In the genomic region with DNA sequence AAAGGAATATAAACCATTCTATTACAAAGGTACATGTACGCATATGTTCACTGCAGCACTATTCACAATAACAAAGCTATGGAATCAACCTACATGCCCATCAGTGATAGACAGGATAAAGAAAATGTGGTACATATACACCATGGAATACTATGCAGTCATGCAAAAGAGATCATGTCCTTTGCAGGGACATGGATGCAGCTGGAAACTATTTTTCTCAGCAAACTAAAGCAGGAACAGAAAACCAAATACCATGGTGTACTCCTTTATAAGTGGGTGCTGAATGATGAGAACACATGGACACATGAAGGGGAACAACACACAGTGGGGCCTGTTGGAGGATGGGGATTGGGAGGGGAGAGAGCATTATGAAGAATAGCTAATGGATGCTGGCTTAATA, we compare ENCODE assay signal across 20 cellular contexts.
DNase-seq lines count a peak whose midpoint lies in the region; ATAC-seq, FAIRE-seq and TF ChIP-seq lines count a peak whose summit lies in the region.
"Had no signal": no experiment of that assay in that cellular context is flagged by ENCODE, and none has a peak within 500 bp of the region (broad histone marks: within the 10 kb centered on the region; RNA-seq: fewer than 3 reads in every experiment).

No MANE protein-coding gene starts in this region.

- no peak for FAIRE-seq in HepG2 (lab: Jason Lieb, UNC)
- FAIRE-seq: A549, D721Med, G401.6, GM12891, GM19239 had no signal

- TF ChIP-seq EP300 in SK-N-SH (IDR thresholded peaks at IDR 0.05; ENCODE audit: borderline replicate concordance in 1 of 2, low read depth in 1 of 2, low read length in 1 of 2): no peak
- TF ChIP-seq EP300 in HepG2 (IDR thresholded peaks at IDR 0.05; ENCODE audit: low read depth in 2 of 2, low read length in 2 of 2): no peak
- no peak for TF ChIP-seq EP300 in HepG2 (CRISPR knock-in tag; IDR thresholded peaks at IDR 0.05; ENCODE audit: borderline replicate concordance)

- no peaks in the 10 kb centered on the region for H3K4me1 ChIP-seq in SK-N-SH (ENCODE audit: control insufficient read depth in 1 of 2, insufficient read depth in 2 of 2, low read depth in 1 of 2, low read length in 1 of 2)
- no peaks in the 10 kb centered on the region for H3K4me1 ChIP-seq in HepG2 (ENCODE audit: insufficient read depth, low read length)
- H3K4me1 ChIP-seq in right lobe of liver: no peaks in the 10 kb centered on the region
- H3K4me1 ChIP-seq: A549; BLaER1 treated with 17β-estradiol and CSF1 and Interleukin-3, amounts not matched to agents 10 nM and 100 nM; Caco-2 had no signal

- no peak overlapping the region for H3K4me2 ChIP-seq in SK-N-SH
- H3K4me2 ChIP-seq in HepG2 (ENCODE audit: low read depth, low read length): no peak overlapping the region
- H3K4me2 ChIP-seq: A549; BLaER1 treated with 17β-estradiol and CSF1 and Interleukin-3, amounts not matched to agents 10 nM and 100 nM had no signal

- no peak overlapping the region for H3K4me3 ChIP-seq in SK-N-SH (ENCODE audit: low read depth in 2 of 2, low read length in 1 of 2)
- H3K4me3 ChIP-seq in HepG2 (replicated peaks in 1 of 3; ENCODE audit: insufficient read depth in 1 of 3, low read depth in 2 of 3, low read length in 3 of 3): no peak overlapping the region
- no peak overlapping the region for H3K4me3 ChIP-seq in right lobe of liver
- H3K4me3 ChIP-seq: A549; BLaER1 treated with 17β-estradiol and CSF1 and Interleukin-3, amounts not matched to agents 10 nM and 100 nM had no signal

- TF ChIP-seq POLR2A in HepG2 (IDR thresholded peaks at IDR 0.05; ENCODE audit: insufficient read depth in 1 of 2, low read depth in 2 of 2, low read length in 2 of 2) (no peak), right lobe of liver (IDR thresholded peaks at IDR 0.05) (no peak)

- no TSS peak for BruUV-seq in HepG2 (replicated peaks; lab: Mats Ljungman, UMichigan)

- no peaks in the 10 kb centered on the region for H3K9me2 ChIP-seq in SK-N-SH

- H2AFZ ChIP-seq in SK-N-SH (ENCODE audit: low read depth) (no peak overlapping the region), HepG2 (ENCODE audit: low read length) (no peak overlapping the region)

- no peaks in the 10 kb centered on the region for H3F3A ChIP-seq in SK-N-SH (replicated peaks; ENCODE audit: insufficient read depth)

- no peak for DNase-seq in SK-N-SH
- DNase-seq in HepG2 (ENCODE audit: low spot score): no peak
- no peak for DNase-seq in right lobe of liver
- DNase-seq in NCI-H2171 (lab: John Stamatoyannopoulos, UW): no peak
- DNase-seq: AML-193; Caco-2; Calu3; CD4-positive, alpha-beta T cell; CD8-positive, alpha-beta T cell; DMS79 treated with DMSO at 0.1 percent for 48 hours; GF-D8 had no signal

- no peak overlapping the region for H3K9ac ChIP-seq in SK-N-SH
- H3K9ac ChIP-seq in HepG2 (ENCODE audit: insufficient read depth, low read depth, low read length): no peak overlapping the region
- H3K9ac ChIP-seq: BLaER1 treated with 17β-estradiol and CSF1 and Interleukin-3, amounts not matched to agents 10 nM and 100 nM had no signal

- ATAC-seq in SK-N-SH treated with all-trans-retinoic acid at 6 μM for 48 hours (no peak), HepG2 (no peak), right lobe of liver (no peak)
- ATAC-seq: A549; CD8-positive, alpha-beta T cell had no signal

- WGBS in SK-N-SH (ENCODE audit: low lambda C conversion rate): 95% methylated on average over 1 of the region's 1 CpG
- WGBS in HepG2 (ENCODE audit: low lambda C conversion rate): 100% methylated on average over 1 of the region's 1 CpG
- WGBS in right lobe of liver (ENCODE audit: insufficient coverage, low coverage, low lambda C conversion rate, missing lambda C conversion rate): 100% methylated on average over 1 of the region's 1 CpG

- in situ Hi-C loops in HepG2 (cut with HindIII; ENCODE audit: extremely low pct_ligation_motif_present, low pct_unique_long_range_greater_than_20kb): no loop called here

- no peaks in the 10 kb centered on the region for H3K79me2 ChIP-seq in SK-N-SH (ENCODE audit: insufficient read depth)
- no peaks in the 10 kb centered on the region for H3K79me2 ChIP-seq in HepG2 (ENCODE audit: insufficient read depth, low read length)

- H3K36me3 ChIP-seq in SK-N-SH (replicated peaks in 1 of 2; ENCODE audit: control insufficient read depth in 1 of 2, insufficient read depth in 2 of 2, low read length in 1 of 2) (no peaks in the 10 kb centered on the region), HepG2 (replicated peaks in 1 of 2; ENCODE audit: control insufficient read depth in 1 of 2, insufficient read depth in 2 of 2, low read length in 2 of 2) (no peaks in the 10 kb centered on the region), right lobe of liver (no peaks in the 10 kb centered on the region)
- H3K36me3 ChIP-seq: BLaER1 treated with 17β-estradiol and CSF1 and Interleukin-3, amounts not matched to agents 10 nM and 100 nM had no signal

- CTCF ChIA-PET in SK-N-SH (lab: Yijun Ruan, JAX): no interaction called here
- CTCF ChIA-PET in HepG2 (lab: Yijun Ruan, JAX; ENCODE audit: low intra/inter-chr PET ratio, low total read pairs): no interaction called here

- H3K27ac ChIP-seq in SK-N-SH (ENCODE audit: low read depth in 2 of 2, low read length in 1 of 2) (no peak overlapping the region), HepG2 (ENCODE audit: extremely low read length, insufficient read depth, low read length) (no peak overlapping the region), right lobe of liver (no peak overlapping the region)
- H3K27ac ChIP-seq: 22Rv1; A549; BLaER1 treated with 17β-estradiol and CSF1 and Interleukin-3, amounts not matched to agents 10 nM and 100 nM; C4-2B had no signal

- POLR2A ChIA-PET in SK-N-SH (lab: Yijun Ruan, JAX): no interaction called here
- POLR2A ChIA-PET in HepG2 (lab: Yijun Ruan, JAX): no interaction called here

- H3K9me3 ChIP-seq in SK-N-SH (no peaks in the 10 kb centered on the region), HepG2 (ENCODE audit: low read length) (no peaks in the 10 kb centered on the region), right lobe of liver (no peaks in the 10 kb centered on the region)
- H3K9me3 ChIP-seq: A549, Caco-2 had no signal

- TF ChIP-seq CTCF in SK-N-SH (IDR thresholded peaks at IDR 0.05) (no peak), HepG2 (CRISPR knock-in tag; IDR thresholded peaks at IDR 0.05) (no peak), right lobe of liver (IDR thresholded peaks at IDR 0.05) (no peak)

- H4K20me1 ChIP-seq in SK-N-SH (ENCODE audit: insufficient read depth) (no peaks in the 10 kb centered on the region), HepG2 (ENCODE audit: insufficient read depth, low read length) (no peaks in the 10 kb centered on the region)
- H4K20me1 ChIP-seq: BLaER1 treated with 17β-estradiol and CSF1 and Interleukin-3, amounts not matched to agents 10 nM and 100 nM had no signal

- intact Hi-C loops in HepG2 (cut with micrococcal nuclease; ENCODE audit: unreplicated experiment): no loop called here
- intact Hi-C loops in right lobe of liver (cut with DNase I): no loop called here

- no peaks in the 10 kb centered on the region for H3K27me3 ChIP-seq in SK-N-SH (ENCODE audit: insufficient read depth)
- no peaks in the 10 kb centered on the region for H3K27me3 ChIP-seq in HepG2 (ENCODE audit: control insufficient read depth in 1 of 2, insufficient read depth in 2 of 2, low read length in 2 of 2)
- H3K27me3 ChIP-seq in right lobe of liver: no peaks in the 10 kb centered on the region
- H3K27me3 ChIP-seq: BLaER1 treated with 17β-estradiol and CSF1 and Interleukin-3, amounts not matched to agents 10 nM and 100 nM had no signal

- TF ChIP-seq RAD21 in SK-N-SH (IDR thresholded peaks at IDR 0.05; ENCODE audit: low read length) (no peak), HepG2 (CRISPR knock-in tag; IDR thresholded peaks at IDR 0.05) (no peak)

TF ChIP-seq in SK-N-SH treated with all-trans-retinoic acid at 6 μM for 48 hours, 23 proteins besides CTCF, POLR2A, EP300 and RAD21 (continues in another document):
- TF ChIP-seq GLIS3 (CRISPR knock-in tag; IDR thresholded peaks at IDR 0.05) (no peak), ISL1 (CRISPR knock-in tag; IDR thresholded peaks at IDR 0.05) (no peak), ZNF8 (CRISPR knock-in tag; IDR thresholded peaks at IDR 0.05) (peak; percentile 32; the same call in 1 of the 2 replicates)

TF ChIP-seq in SK-N-SH, 30 proteins besides CTCF, POLR2A, EP300 and RAD21 (continues in another document):
- TF ChIP-seq, protein P1, sequence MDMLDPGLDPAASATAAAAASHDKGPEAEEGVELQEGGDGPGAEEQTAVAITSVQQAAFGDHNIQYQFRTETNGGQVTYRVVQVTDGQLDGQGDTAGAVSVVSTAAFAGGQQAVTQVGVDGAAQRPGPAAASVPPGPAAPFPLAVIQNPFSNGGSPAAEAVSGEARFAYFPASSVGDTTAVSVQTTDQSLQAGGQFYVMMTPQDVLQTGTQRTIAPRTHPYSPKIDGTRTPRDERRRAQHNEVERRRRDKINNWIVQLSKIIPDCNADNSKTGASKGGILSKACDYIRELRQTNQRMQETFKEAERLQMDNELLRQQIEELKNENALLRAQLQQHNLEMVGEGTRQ (IDR thresholded peaks at IDR 0.05; ENCODE audit: borderline replicate concordance, low read depth, low read length): no peak
- TF ChIP-seq FOSL2 (IDR thresholded peaks at IDR 0.05; ENCODE audit: borderline replicate concordance, low read depth) (no peak), EZH2phosphoT487 (IDR thresholded peaks at IDR 0.05; ENCODE audit: borderline replicate concordance, low read depth) (no peak)

TF ChIP-seq in HepG2, 621 proteins besides CTCF, POLR2A, EP300 and RAD21:
- TF ChIP-seq ZNF879 (CRISPR knock-in tag; IDR thresholded peaks at IDR 0.05) (no peak), ZNF260 (CRISPR knock-in tag; IDR thresholded peaks at IDR 0.05; ENCODE audit: borderline replicate concordance, low read depth) (0 out of 2 replicates have a peak, but pooled peaks have one; percentile 65)
TF ChIP-seq in HepG2: peak in this region for 1.
